Comparison of ENCODE assay signal across 16 cellular contexts in genomic region chr13:66345988-66346387, GRCh38.
DNase-seq lines count a peak whose midpoint lies in the region; ATAC-seq and TF ChIP-seq lines count a peak whose summit lies in the region.
"Had no signal": no experiment of that assay in that cellular context is flagged by ENCODE, and none has a peak within 500 bp of the region (broad histone marks: within the 10 kb centered on the region; RNA-seq: fewer than 3 reads in every experiment).

No MANE protein-coding gene starts in this region.

- H3F3A ChIP-seq in GM23338 (replicated peaks; ENCODE audit: low read depth): no peaks in the 10 kb centered on the region

- H3K9me3 Mint-ChIP-seq in GM23338 (no peaks in the 10 kb centered on the region), nephron (no peaks in the 10 kb centered on the region), T-cell (peaks cover 6 to 21% (median 6%) of the 10 kb centered on the region in 3 donors), MCF 10A (ENCODE audit: unreplicated experiment) (no peaks in the 10 kb centered on the region)
- H3K9me3 Mint-ChIP-seq: CD4-positive, alpha-beta T cell had no signal

- H3K36me3 Mint-ChIP-seq in GM23338 (ENCODE audit: low read depth): no peaks in the 10 kb centered on the region
- no peaks in the 10 kb centered on the region for H3K36me3 Mint-ChIP-seq in nephron (ENCODE audit: low read depth)
- no peaks in the 10 kb centered on the region for H3K36me3 Mint-ChIP-seq in T-cell
- H3K36me3 Mint-ChIP-seq in MCF 10A (ENCODE audit: insufficient read depth, unreplicated experiment): peaks cover 5% of the 10 kb centered on the region

- peaks cover 15% of the 10 kb centered on the region; the same call in 2 of the 3 replicates for H3K4me1 Mint-ChIP-seq in GM23338
- H3K4me1 Mint-ChIP-seq in nephron: peaks cover 61% of the 10 kb centered on the region
- H3K4me1 Mint-ChIP-seq in T-cell: no peaks in the 10 kb centered on the region
- no peaks in the 10 kb centered on the region for H3K4me1 Mint-ChIP-seq in MCF 10A (ENCODE audit: insufficient read depth, unreplicated experiment)

- BruUV-seq in MCF 10A (replicated peaks; lab: Mats Ljungman, UMichigan): no TSS peak

- no peak for TF ChIP-seq CTCF in GM23338 (conservative IDR thresholded peaks at IDR 0.05; ENCODE audit: low read depth in 2 of 2)
- no peak for TF ChIP-seq CTCF in dorsolateral prefrontal cortex (IDR thresholded peaks at IDR 0.05 in 54 of 56, conservative IDR thresholded peaks at IDR 0.05 in 2 of 56; ENCODE audit: low read depth in 1 of 56, partially characterized antibody in 56 of 56)
- no peak for TF ChIP-seq CTCF in nephron (IDR thresholded peaks at IDR 0.05; ENCODE audit: unreplicated experiment in 3 of 3)
- TF ChIP-seq CTCF in MCF 10A (IDR thresholded peaks at IDR 0.05; ENCODE audit: unreplicated experiment): no peak

- POLR2A ChIA-PET in T-cell (lab: Charles Lee) (no interaction called here), MCF 10A (lab: Yijun Ruan, JAX) (interaction anchor here (1.2 kb wide), 1 partner anchor 8 kb away, joined by 3 read pairs; no protein-coding TSS in a partner anchor)

- H3K27me3 ChIP-seq in GM23338 (ENCODE audit: insufficient read depth) (no peaks in the 10 kb centered on the region), dorsolateral prefrontal cortex (no peaks in the 10 kb centered on the region)
- H3K27me3 ChIP-seq: BLaER1 treated with 17β-estradiol and CSF1 and Interleukin-3, amounts not matched to agents 10 nM and 100 nM had no signal

- no peaks in the 10 kb centered on the region for H3K79me2 ChIP-seq in GM23338 (replicated peaks; ENCODE audit: insufficient read depth)

- peak overlapping the region; percentile 49; the same call in 1 of the 2 replicates for H2AFZ ChIP-seq in GM23338

- H3K36me3 ChIP-seq in GM23338 (ENCODE audit: insufficient read depth): no peaks in the 10 kb centered on the region
- H3K36me3 ChIP-seq: BLaER1 treated with 17β-estradiol and CSF1 and Interleukin-3, amounts not matched to agents 10 nM and 100 nM; HAP-1 had no signal

- intact Hi-C loops in dorsolateral prefrontal cortex (cut with DNase I): no loop called here
- intact Hi-C loops in MCF 10A (cut with micrococcal nuclease): no loop called here

- no peaks in the 10 kb centered on the region for H3K9me2 ChIP-seq in GM23338 (ENCODE audit: insufficient read depth)

- H3K27ac Mint-ChIP-seq in GM23338: no peak overlapping the region
- peak overlapping the region; percentile 90 to 94 (median 92) for H3K27ac Mint-ChIP-seq in nephron
- no peak overlapping the region for H3K27ac Mint-ChIP-seq in T-cell
- H3K27ac Mint-ChIP-seq in MCF 10A (ENCODE audit: low read depth, unreplicated experiment): no peak overlapping the region
- H3K27ac Mint-ChIP-seq: CD4-positive, alpha-beta T cell had no signal

- ATAC-seq in GM23338: no peak
- ATAC-seq in T-cell (replicated peaks in 1 of 4): no peak
- ATAC-seq: GM12878 had no signal

- H3K4me3 Mint-ChIP-seq in GM23338 (no peak overlapping the region), nephron (no peak overlapping the region), T-cell (no peak overlapping the region), MCF 10A (ENCODE audit: unreplicated experiment) (no peak overlapping the region)
- H3K4me3 Mint-ChIP-seq: CD4-positive, alpha-beta T cell had no signal

- H3K27ac ChIP-seq in GM23338 (ENCODE audit: low read depth) (no peak overlapping the region), dorsolateral prefrontal cortex (peak overlapping the region in 55 of 59 donors; percentile 5 to 83 (median 68)), substantia nigra (ENCODE audit: low read depth, low read length, poor library complexity, severe bottlenecking) (peak overlapping the region; percentile 54)
- H3K27ac ChIP-seq: BLaER1 treated with 17β-estradiol and CSF1 and Interleukin-3, amounts not matched to agents 10 nM and 100 nM had no signal

- H3K4me1 ChIP-seq in GM23338 (ENCODE audit: insufficient read depth): peaks cover 19% of the 10 kb centered on the region
- H3K4me1 ChIP-seq: BLaER1 treated with 17β-estradiol and CSF1 and Interleukin-3, amounts not matched to agents 10 nM and 100 nM had no signal

- H3K4me2 ChIP-seq in GM23338: no peak overlapping the region
- H3K4me2 ChIP-seq: BLaER1 treated with 17β-estradiol and CSF1 and Interleukin-3, amounts not matched to agents 10 nM and 100 nM had no signal

- no peaks in the 10 kb centered on the region for H4K20me1 ChIP-seq in GM23338 (replicated peaks; ENCODE audit: insufficient read depth)
- H4K20me1 ChIP-seq: BLaER1 treated with 17β-estradiol and CSF1 and Interleukin-3, amounts not matched to agents 10 nM and 100 nM had no signal

- DNase-seq in GM23338 (ENCODE audit: low spot score) (no peak), dorsolateral prefrontal cortex (no peak), substantia nigra (lab: John Stamatoyannopoulos, UW) (peak in 6 of 49 donors; percentile 7 to 24 (median 10)), NCI-H1694 treated with DMSO at 0.1 percent for 48 hours (lab: John Stamatoyannopoulos, UW) (no peak), T-cell (no peak), MCF 10A (ENCODE audit: unreplicated experiment) (no peak)
- DNase-seq in activated CD4-positive, alpha-beta T cell treated with anti-CD3 and anti-CD28 coated beads for 48 hours: no peak
- DNase-seq: 8988T; AML-193; CD4-positive, alpha-beta T cell; DMS79; GOT3 had no signal

- H3K4me3 ChIP-seq in GM23338 (no peak overlapping the region), dorsolateral prefrontal cortex (peak overlapping the region in 42 of 59 donors; percentile 0 to 47 (median 25))
- H3K4me3 ChIP-seq: BLaER1 treated with 17β-estradiol and CSF1 and Interleukin-3, amounts not matched to agents 10 nM and 100 nM; GM12878; HAP-1 had no signal

- CTCF ChIA-PET in T-cell (lab: Charles Lee): no interaction called here
- CTCF ChIA-PET in MCF 10A (lab: Yijun Ruan, JAX): no interaction called here

- H3K27me3 Mint-ChIP-seq in GM23338 (ENCODE audit: insufficient read depth, low read depth, poor library complexity) (peaks cover 2% of the 10 kb centered on the region), nephron (ENCODE audit: low read depth) (no peaks in the 10 kb centered on the region), T-cell (no peaks in the 10 kb centered on the region), MCF 10A (ENCODE audit: insufficient read depth, unreplicated experiment) (no peaks in the 10 kb centered on the region)
- H3K27me3 Mint-ChIP-seq: CD4-positive, alpha-beta T cell had no signal

TF ChIP-seq in GM23338, 12 proteins besides CTCF, POLR2A, EP300 and RAD21 (continues in another document):
- TF ChIP-seq CREB1 (CRISPR knock-in tag; IDR thresholded peaks at IDR 0.05; ENCODE audit: low read depth) (no peak), EZH2phosphoT487 (IDR thresholded peaks at IDR 0.05; ENCODE audit: unreplicated experiment) (no peak), POLR2AphosphoS5 (IDR thresholded peaks at IDR 0.05; ENCODE audit: low read depth) (no peak)

Comparison
In these comparisons a context has a peak if more than half of its experiments do, and no peak if none do; other contexts are left out.
1. H3K27ac Mint-ChIP-seq: peak in nephron (3 of 3); none in GM23338 (single experiment), T-cell (0 of 2) and MCF 10A (single experiment).